29 cellular contexts compared by ENCODE assay signal in the genomic region with DNA sequence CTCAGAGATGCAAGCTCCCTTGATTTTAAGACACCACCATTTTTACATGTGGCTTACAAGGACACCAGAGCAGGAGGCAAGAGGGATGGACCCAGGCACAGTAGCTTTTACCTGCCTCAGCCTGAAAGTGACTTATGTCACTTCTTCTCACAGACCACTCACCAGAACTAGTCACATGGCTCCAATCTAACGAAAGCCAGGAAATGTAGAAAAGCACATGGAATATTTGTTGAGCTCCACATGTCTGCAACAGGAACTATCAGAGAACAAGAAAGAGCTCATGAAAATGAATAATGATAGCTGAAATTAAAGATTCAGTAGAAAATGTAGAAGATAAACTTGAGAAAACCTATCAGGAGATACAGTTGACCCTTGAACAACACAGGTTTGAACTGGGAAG.
"Had no signal": no experiment of that assay in that cellular context is flagged by ENCODE, and none has a peak within 500 bp of the region (broad histone marks: within the 10 kb centered on the region; RNA-seq: fewer than 3 reads in every experiment).

No MANE protein-coding gene starts in this region.

- H3K27me3 ChIP-seq: stomach, suprapubic skin, testis, thyroid gland, tibial artery, tibial nerve, transverse colon, upper lobe of left lung, upper lobe of right lung, uterus, vagina had no signal

- DNase-seq: stimulated activated CD4-positive, alpha-beta T cell treated with anti-CD3 and anti-CD28 coated beads, Interleukin-2, amount 100 ng/mL, for 48 hours; stimulated activated CD4-positive, alpha-beta T cell treated with anti-CD3 and anti-CD28 coated beads, Interleukin-4, amount 100 ng/mL, for 1 hour; stimulated activated CD4-positive, alpha-beta T cell treated with anti-CD3 and anti-CD28 coated beads, Interleukin-4, amount 100 ng/mL, for 24 hours; stimulated activated CD4-positive, alpha-beta T cell treated with anti-CD3 and anti-CD28 coated beads, Interleukin-4, amount 100 ng/mL, for 4 hours; stimulated activated CD8-positive, alpha-beta memory T cell treated with anti-CD3 and anti-CD28 coated beads, Interleukin-4, amount 100 ng/mL, for 48 hours; stimulated activated naive B cell treated with anti-CD40 and anti-IgM and Interleukin-4, amounts not matched to agents 10 μg/mL and 1 μg/mL and 100 μg/mL, for 72 hours; stimulated activated naive CD4-positive, alpha-beta T cell; stimulated activated naive CD4-positive, alpha-beta T cell treated with Interleukin-2 at 50 U/mL for 16 hours; stimulated activated naive CD8-positive, alpha-beta T cell treated with anti-CD3 and anti-CD28 coated beads, Interleukin-15, amount 100 ng/mL, for 72 hours; stimulated activated naive CD8-positive, alpha-beta T cell treated with anti-CD3 and anti-CD28 coated beads, Interleukin-15, Interleukin-2, amounts not matched to agents 100 U/mL and 50 U/mL, for 24 hours; stomach; substantia nigra; testis; thyroid gland; tibial artery; transverse colon; trophoblast cell; upper lobe of left lung; upper lobe of right lung; uterus had no signal

- H3K36me3 Mint-ChIP-seq: stimulated activated effector memory CD8-positive, alpha-beta T cell treated with anti-CD3 and anti-CD28 coated beads, Interleukin-12 subunit alpha, Interleukin-12 subunit beta, amount 100 ng/mL, for 72 hours; stimulated activated memory B cell treated with anti-CD40 and anti-IgM and Interleukin-4, amounts not matched to agents 10 μg/mL and 1 μg/mL and 100 μg/mL, for 72 hours; stimulated activated naive B cell treated with anti-CD40 and anti-IgM and Interleukin-4, amounts not matched to agents 10 μg/mL and 1 μg/mL and 100 μg/mL, for 72 hours; type B pancreatic cell had no signal

- FAIRE-seq: urothelium cell line had no signal

- H3K36me3 ChIP-seq: stomach, suprapubic skin, thoracic aorta, thyroid gland, tibial artery, tibial nerve, transverse colon, upper lobe of left lung, upper lobe of right lung, uterus, vagina had no signal

- H3K9me3 ChIP-seq: stomach, suprapubic skin, testis, thoracic aorta, thyroid gland, tibial artery, tibial nerve, transverse colon, upper lobe of left lung, upper lobe of right lung, uterus, vagina had no signal

- H3K4me1 Mint-ChIP-seq: stimulated activated effector memory CD8-positive, alpha-beta T cell treated with anti-CD3 and anti-CD28 coated beads, Interleukin-12 subunit alpha, Interleukin-12 subunit beta, amount 100 ng/mL, for 72 hours; stimulated activated memory B cell treated with anti-CD40 and anti-IgM and Interleukin-4, amounts not matched to agents 10 μg/mL and 1 μg/mL and 100 μg/mL, for 72 hours; stimulated activated naive B cell treated with anti-CD40 and anti-IgM and Interleukin-4, amounts not matched to agents 10 μg/mL and 1 μg/mL and 100 μg/mL, for 72 hours; stimulated activated naive CD8-positive, alpha-beta T cell treated with anti-CD3 and anti-CD28 coated beads, Interleukin-15, amount 100 ng/mL, for 72 hours had no signal

- H3K4me3 Mint-ChIP-seq: stimulated activated effector memory CD8-positive, alpha-beta T cell treated with anti-CD3 and anti-CD28 coated beads, Interleukin-12 subunit alpha, Interleukin-12 subunit beta, amount 100 ng/mL, for 72 hours; stimulated activated memory B cell treated with anti-CD40 and anti-IgM and Interleukin-4, amounts not matched to agents 10 μg/mL and 1 μg/mL and 100 μg/mL, for 72 hours; stimulated activated naive B cell treated with anti-CD40 and anti-IgM and Interleukin-4, amounts not matched to agents 10 μg/mL and 1 μg/mL and 100 μg/mL, for 72 hours; stimulated activated naive CD8-positive, alpha-beta T cell treated with anti-CD3 and anti-CD28 coated beads, Interleukin-15, amount 100 ng/mL, for 72 hours; stimulated activated naive CD8-positive, alpha-beta T cell treated with anti-CD3 and anti-CD28 coated beads, Interleukin-15, Interleukin-2, amounts not matched to agents 100 ng/mL and 50 ng/mL, for 24 hours; type B pancreatic cell had no signal

- H3K27ac ChIP-seq: stomach, suprapubic skin, testis, thoracic aorta, thyroid gland, tibial artery, tibial nerve, transverse colon, upper lobe of left lung, upper lobe of right lung, uterus, vagina had no signal

- H3K4me1 ChIP-seq: suprapubic skin, tibial artery, transverse colon, upper lobe of left lung, upper lobe of right lung, uterus, vagina had no signal

- H3K4me3 ChIP-seq: stomach, suprapubic skin, testis, thoracic aorta, thyroid gland, tibial artery, tibial nerve, transverse colon, upper lobe of left lung, upper lobe of right lung, uterus, vagina had no signal

- H3K9me3 Mint-ChIP-seq: stimulated activated effector memory CD8-positive, alpha-beta T cell treated with anti-CD3 and anti-CD28 coated beads, Interleukin-12 subunit alpha, Interleukin-12 subunit beta, amount 100 ng/mL, for 72 hours; stimulated activated memory B cell treated with anti-CD40 and anti-IgM and Interleukin-4, amounts not matched to agents 10 μg/mL and 1 μg/mL and 100 μg/mL, for 72 hours; stimulated activated naive B cell treated with anti-CD40 and anti-IgM and Interleukin-4, amounts not matched to agents 10 μg/mL and 1 μg/mL and 100 μg/mL, for 72 hours; stimulated activated naive CD8-positive, alpha-beta T cell treated with anti-CD3 and anti-CD28 coated beads, Interleukin-15, amount 100 ng/mL, for 72 hours; stimulated activated naive CD8-positive, alpha-beta T cell treated with anti-CD3 and anti-CD28 coated beads, Interleukin-15, Interleukin-2, amounts not matched to agents 100 ng/mL and 50 ng/mL, for 24 hours; type B pancreatic cell had no signal

- ATAC-seq: stimulated activated effector memory CD8-positive, alpha-beta T cell treated with anti-CD3 and anti-CD28 coated beads, Interleukin-12 subunit alpha, Interleukin-12 subunit beta, amount 100 ng/mL, for 72 hours; stimulated activated memory B cell treated with anti-CD40 and anti-IgM and Interleukin-4, amounts not matched to agents 10 μg/mL and 1 μg/mL and 100 μg/mL, for 72 hours; stimulated activated naive B cell treated with anti-CD40 and anti-IgM and Interleukin-4, amounts not matched to agents 10 μg/mL and 1 μg/mL and 100 μg/mL, for 72 hours; stimulated activated naive CD8-positive, alpha-beta T cell treated with anti-CD3 and anti-CD28 coated beads, Interleukin-15, amount 100 ng/mL, for 72 hours; stimulated activated naive CD8-positive, alpha-beta T cell treated with anti-CD3 and anti-CD28 coated beads, Interleukin-15, Interleukin-2, amounts not matched to agents 100 U/mL and 50 U/mL, for 24 hours; upper lobe of right lung had no signal

- H3K27ac Mint-ChIP-seq: stimulated activated effector memory CD8-positive, alpha-beta T cell treated with anti-CD3 and anti-CD28 coated beads, Interleukin-12 subunit alpha, Interleukin-12 subunit beta, amount 100 ng/mL, for 72 hours; stimulated activated memory B cell treated with anti-CD40 and anti-IgM and Interleukin-4, amounts not matched to agents 10 μg/mL and 1 μg/mL and 100 μg/mL, for 72 hours; stimulated activated naive B cell treated with anti-CD40 and anti-IgM and Interleukin-4, amounts not matched to agents 10 μg/mL and 1 μg/mL and 100 μg/mL, for 72 hours; stimulated activated naive CD8-positive, alpha-beta T cell treated with anti-CD3 and anti-CD28 coated beads, Interleukin-15, amount 100 ng/mL, for 72 hours; stimulated activated naive CD8-positive, alpha-beta T cell treated with anti-CD3 and anti-CD28 coated beads, Interleukin-15, Interleukin-2, amounts not matched to agents 100 ng/mL and 50 ng/mL, for 24 hours; type B pancreatic cell had no signal
